Comparison of ENCODE assay signal across 8 cellular contexts in the genomic region with DNA sequence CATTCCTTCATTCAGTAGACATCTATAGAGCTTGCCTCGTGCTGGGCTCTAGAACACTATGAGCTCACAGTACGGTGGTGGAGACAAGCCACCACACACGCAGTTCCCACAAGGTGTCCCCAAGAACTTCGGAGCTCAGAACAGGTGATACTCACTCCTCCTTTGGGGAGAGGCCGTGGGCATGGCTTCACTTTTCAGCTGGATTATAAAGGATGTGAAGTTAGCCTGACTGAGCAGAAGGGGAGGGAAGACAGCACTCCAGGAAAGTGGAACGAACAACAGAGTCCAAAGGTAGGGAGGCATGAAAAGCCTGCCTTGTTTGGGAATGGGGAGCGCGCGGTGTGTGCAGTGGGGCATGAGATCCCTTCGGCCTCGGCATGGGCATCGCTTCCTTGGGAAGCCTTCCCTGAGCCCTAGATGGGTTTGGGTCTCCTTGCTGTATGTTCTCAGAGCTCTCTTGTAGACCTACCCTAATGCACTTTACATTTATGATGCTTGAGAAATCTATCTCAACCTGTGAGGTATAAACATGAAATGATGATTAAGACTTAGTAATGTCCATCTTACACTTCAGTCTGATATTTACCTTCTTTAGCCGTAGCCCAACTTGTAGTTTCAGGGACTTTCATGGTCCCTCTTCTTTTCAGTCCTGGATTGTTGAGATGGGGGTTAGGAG. TPM values are rescaled to one million over a fixed set of nuclear protein-coding genes. Genes with fewer than 3 reads are reported as not detected.
DNase-seq lines count a peak whose midpoint lies in the region; ATAC-seq and TF ChIP-seq lines count a peak whose summit lies in the region.

No MANE protein-coding gene starts in this region.

- ATAC-seq in GM19035 (IDR thresholded peaks at IDR 0.05; ENCODE audit: unreplicated experiment) (peak; percentile 16), HG03196 (IDR thresholded peaks at IDR 0.05; ENCODE audit: unreplicated experiment) (peak; percentile 7)

- TF ChIP-seq CTCF in cardiac muscle cell (IDR thresholded peaks at IDR 0.05; ENCODE audit: low read depth, low read length) = no peak
- TF ChIP-seq CTCF in retinal pigment epithelial cell (conservative IDR thresholded peaks at IDR 0.05; ENCODE audit: low read depth, low read length) = no peak

- peak overlapping the region; percentile 74 to 95 for H3K4me3 ChIP-seq in CD4-positive, alpha-beta memory T cell (ENCODE audit: low read length in 2 of 2)
- peak overlapping the region; percentile 35 for H3K4me3 ChIP-seq in cardiac muscle cell
- peak overlapping the region; percentile 54 for H3K4me3 ChIP-seq in retinal pigment epithelial cell (ENCODE audit: low read length)

- TF ChIP-seq POLR2A in erythroblast (IDR thresholded peaks at IDR 0.05; ENCODE audit: low read length) = no peak

- no peaks in the 10 kb centered on the region for H3K27me3 Mint-ChIP-seq in CD4-positive, alpha-beta memory T cell

- no peaks in the 10 kb centered on the region for H3K36me3 ChIP-seq in CD4-positive, alpha-beta memory T cell (ENCODE audit: insufficient read depth, low read length)
- H3K36me3 ChIP-seq in cardiac muscle cell = no peaks in the 10 kb centered on the region

- peaks cover 39% of the 10 kb centered on the region for H3K4me1 ChIP-seq in CD4-positive, alpha-beta memory T cell (ENCODE audit: insufficient read depth, low read length)
- peaks cover 10% of the 10 kb centered on the region for H3K4me1 ChIP-seq in cardiac muscle cell (ENCODE audit: low read depth)

- peak overlapping the region; percentile 94 to 100 (median 98) for H3K4me3 Mint-ChIP-seq in CD4-positive, alpha-beta memory T cell

- peaks cover 10 to 22% of the 10 kb centered on the region in 2 donors for H3K36me3 Mint-ChIP-seq in CD4-positive, alpha-beta memory T cell

- intact Hi-C loops in CD4-positive, alpha-beta memory T cell (cut with micrococcal nuclease) = loop anchor here (1.0 to 5.0 kb wide), 7 partner anchors 11 to 828 kb away; partner anchors contain the start of genes ARMH3, HPS6, NOLC1 and NPM3

- H3K27me3 ChIP-seq in CD4-positive, alpha-beta memory T cell (ENCODE audit: insufficient read depth, low read length) = no peaks in the 10 kb centered on the region
- no peaks in the 10 kb centered on the region for H3K27me3 ChIP-seq in cardiac muscle cell

- DNase-seq in CD4-positive, alpha-beta memory T cell = no peak
- DNase-seq in activated CD4-positive, alpha-beta T cell treated with anti-CD3 and anti-CD28 coated beads, Interleukin-2, amount 50 U/mL, for 4 hours = peak; percentile 30 to 31
- no peak for DNase-seq in cardiac muscle cell (ENCODE audit: low read depth in 1 of 2, low spot score in 1 of 2)
- DNase-seq in retinal pigment epithelial cell (ENCODE audit: low read depth) = no peak
- DNase-seq in globus pallidus (ENCODE audit: low spot score) = no peak
- no peak for DNase-seq in erythroblast (lab: John Stamatoyannopoulos, UW)

- H3K9me3 Mint-ChIP-seq in CD4-positive, alpha-beta memory T cell = no peaks in the 10 kb centered on the region

- H3K4me1 Mint-ChIP-seq in CD4-positive, alpha-beta memory T cell = peaks cover 25 to 51% (median 34%) of the 10 kb centered on the region in 4 donors

- peak overlapping the region; percentile 85 for H3K27ac ChIP-seq in CD4-positive, alpha-beta memory T cell (ENCODE audit: low read depth, low read length)
- peak overlapping the region; percentile 89 for H3K27ac ChIP-seq in cardiac muscle cell

- H3K27ac Mint-ChIP-seq in CD4-positive, alpha-beta memory T cell = peak overlapping the region; percentile 91 to 100 (median 97)

- H3K9me3 ChIP-seq in CD4-positive, alpha-beta memory T cell (ENCODE audit: control insufficient read depth in 1 of 2, low read length in 2 of 2) = no peaks in the 10 kb centered on the region
- no peaks in the 10 kb centered on the region for H3K9me3 ChIP-seq in cardiac muscle cell (ENCODE audit: low read depth)

- POLR2A ChIA-PET in CD4-positive, alpha-beta memory T cell (lab: Charles Lee; ENCODE audit: partially characterized antibody) = interaction anchor here (0.9 to 9.9 kb wide), 22 partner anchors 13 to 924 kb away, joined by 3 to 204 read pairs (median 6); partner anchors contain the start of genes ARMH3, KCNIP2, NOLC1 and NPM3

- CTCF ChIA-PET in CD4-positive, alpha-beta memory T cell (lab: Charles Lee; ENCODE audit: partially characterized antibody) = interaction anchor here (0.7 to 8.4 kb wide), 8 partner anchors 9 to 410 kb away, joined by 3 to 88 read pairs (median 6); partner anchors contain the start of genes KCNIP2 and NPM3

RNA-seq across cellular contexts. Expression of gene OGA, which starts 0.9 kb away (rescaled TPM):
- total RNA-seq in CD4-positive, alpha-beta memory T cell = 100 to 1,000 TPM; 307 to 325 TPM
- 10 to 100 TPM; 26.6 to 49.2 TPM for polyA plus RNA-seq in CD4-positive, alpha-beta memory T cell
- 51.8 and 98.1 TPM in 2 replicates for total RNA-seq in cardiac muscle cell
- polyA plus RNA-seq in cardiac muscle cell = 56.4 and 95.2 TPM in 2 replicates

RNA-seq across cellular contexts. Expression of gene KCNIP2, which starts 24.5 kb away (rescaled TPM):
- total RNA-seq in CD4-positive, alpha-beta memory T cell = 1 to 10 TPM; 3.4 to 4.3 TPM
- 1 to 10 TPM in 1 of 2 donors, under 1 TPM in 1; 0.79 to 1.2 TPM for polyA plus RNA-seq in CD4-positive, alpha-beta memory T cell
- total RNA-seq in cardiac muscle cell = 38.4 and 63.6 TPM in 2 replicates
- 35.7 and 47.5 TPM in 2 replicates for polyA plus RNA-seq in cardiac muscle cell

RNA-seq across cellular contexts. Expression of gene NPM3, which starts 35.9 kb away (rescaled TPM):
- 10 to 100 TPM; 11.1 to 12.4 TPM for total RNA-seq in CD4-positive, alpha-beta memory T cell
- polyA plus RNA-seq in CD4-positive, alpha-beta memory T cell = 1 to 10 TPM; 5.3 to 6.8 TPM
- total RNA-seq in cardiac muscle cell = 78.9 and 92.6 TPM in 2 replicates
- polyA plus RNA-seq in cardiac muscle cell = 8.1 and 14.6 TPM in 2 replicates

RNA-seq across cellular contexts. Expression of gene FGF8, which starts 43.2 kb away (rescaled TPM):
- not detected for total RNA-seq in CD4-positive, alpha-beta memory T cell
- polyA plus RNA-seq in CD4-positive, alpha-beta memory T cell = not detected
- 5.7 and 12.8 TPM in 2 replicates for total RNA-seq in cardiac muscle cell
- 1.8 and 3.1 TPM in 2 replicates for polyA plus RNA-seq in cardiac muscle cell

Comparison
In these comparisons a context has a peak if more than half of its experiments do, and no peak if none do; other contexts are left out.
1. DNase-seq: peak in activated CD4-positive, alpha-beta T cell treated with anti-CD3 and anti-CD28 coated beads, Interleukin-2, amount 50 U/mL, for 4 hours (2 of 2); none in CD4-positive, alpha-beta memory T cell (0 of 5), cardiac muscle cell (0 of 2), retinal pigment epithelial cell (single experiment), globus pallidus (single experiment) and erythroblast (0 of 2).
2. Peak in every context shown above with its lines, with median percentiles within 50 percentile points of each other: H3K4me3 ChIP-seq.